1 cellular context compared by ENCODE assay signal in the genomic region with DNA sequence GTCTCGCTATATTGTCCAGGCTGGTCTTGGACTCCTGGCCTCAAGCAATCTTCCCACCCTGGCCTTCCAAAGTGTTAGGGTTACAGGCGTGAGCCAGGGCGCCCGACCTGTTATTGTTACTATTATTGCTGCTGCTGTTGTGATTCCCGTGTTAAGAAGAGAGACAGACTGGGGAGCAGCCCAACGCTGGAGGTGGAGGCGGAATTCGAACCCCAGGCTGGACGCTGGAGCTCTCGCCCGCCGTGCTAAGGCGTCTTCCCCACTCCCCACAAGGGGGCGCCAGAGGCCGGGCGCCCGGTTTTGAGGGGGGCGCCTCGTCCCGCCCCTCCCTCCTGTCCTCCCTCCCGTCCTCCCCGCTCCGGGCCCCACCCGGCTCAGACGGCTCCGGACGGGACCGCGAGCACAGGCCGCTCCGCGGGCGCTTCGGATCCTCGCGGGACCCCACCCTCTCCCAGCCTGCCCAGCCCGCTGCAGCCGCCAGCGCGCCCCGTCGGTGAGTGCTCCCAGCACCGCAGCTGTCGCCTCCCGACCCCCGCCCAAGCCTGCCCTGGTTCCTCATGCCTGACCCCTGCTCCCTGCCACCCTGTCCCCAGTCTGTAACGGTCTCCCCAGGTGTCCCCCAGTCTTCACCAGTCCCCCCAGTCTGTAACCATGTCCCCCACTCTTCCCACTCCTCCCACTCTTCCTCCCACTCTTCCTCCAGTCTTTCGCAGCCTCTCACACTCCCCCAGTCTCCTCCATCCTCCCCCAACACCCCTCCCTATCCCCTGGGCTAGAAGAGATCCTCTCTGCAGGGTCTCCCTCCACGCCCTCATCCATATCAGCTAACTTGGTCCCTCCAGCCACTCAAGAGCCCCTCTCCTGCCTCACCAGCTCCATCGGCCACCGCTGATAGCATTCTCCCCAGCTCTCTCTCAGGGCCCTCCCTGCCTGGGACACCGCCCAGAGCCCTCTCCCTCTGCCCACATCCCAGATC.
A peak's percentile ranks its signal among the peaks of the same experiment; 100 is the strongest.
TF ChIP-seq lines count a peak whose summit lies in the region.

A gene with protein sequence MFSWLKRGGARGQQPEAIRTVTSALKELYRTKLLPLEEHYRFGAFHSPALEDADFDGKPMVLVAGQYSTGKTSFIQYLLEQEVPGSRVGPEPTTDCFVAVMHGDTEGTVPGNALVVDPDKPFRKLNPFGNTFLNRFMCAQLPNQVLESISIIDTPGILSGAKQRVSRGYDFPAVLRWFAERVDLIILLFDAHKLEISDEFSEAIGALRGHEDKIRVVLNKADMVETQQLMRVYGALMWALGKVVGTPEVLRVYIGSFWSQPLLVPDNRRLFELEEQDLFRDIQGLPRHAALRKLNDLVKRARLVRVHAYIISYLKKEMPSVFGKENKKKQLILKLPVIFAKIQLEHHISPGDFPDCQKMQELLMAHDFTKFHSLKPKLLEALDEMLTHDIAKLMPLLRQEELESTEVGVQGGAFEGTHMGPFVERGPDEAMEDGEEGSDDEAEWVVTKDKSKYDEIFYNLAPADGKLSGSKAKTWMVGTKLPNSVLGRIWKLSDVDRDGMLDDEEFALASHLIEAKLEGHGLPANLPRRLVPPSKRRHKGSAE (plus strand): TSS at position 377 of the 976 bp plus-strand sequence. CDS start 3,191 bp downstream, outside the sequence.

TF ChIP-seq in HepG2, 621 proteins besides CTCF, POLR2A, EP300 and RAD21 (continued from another document and continues in another):
- TF ChIP-seq, protein P1, sequence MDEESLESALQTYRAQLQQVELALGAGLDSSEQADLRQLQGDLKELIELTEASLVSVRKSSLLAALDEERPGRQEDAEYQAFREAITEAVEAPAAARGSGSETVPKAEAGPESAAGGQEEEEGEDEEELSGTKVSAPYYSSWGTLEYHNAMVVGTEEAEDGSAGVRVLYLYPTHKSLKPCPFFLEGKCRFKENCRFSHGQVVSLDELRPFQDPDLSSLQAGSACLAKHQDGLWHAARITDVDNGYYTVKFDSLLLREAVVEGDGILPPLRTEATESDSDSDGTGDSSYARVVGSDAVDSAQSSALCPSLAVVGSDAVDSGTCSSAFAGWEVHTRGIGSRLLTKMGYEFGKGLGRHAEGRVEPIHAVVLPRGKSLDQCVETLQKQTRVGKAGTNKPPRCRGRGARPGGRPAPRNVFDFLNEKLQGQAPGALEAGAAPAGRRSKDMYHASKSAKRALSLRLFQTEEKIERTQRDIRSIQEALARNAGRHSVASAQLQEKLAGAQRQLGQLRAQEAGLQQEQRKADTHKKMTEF (CRISPR knock-in tag; IDR thresholded peaks at IDR 0.05): peak; percentile 31; the same call in 1 of the 2 replicates
- no peak for TF ChIP-seq ZMYM4 (CRISPR knock-in tag; IDR thresholded peaks at IDR 0.05)
- TF ChIP-seq SRSF9 (IDR thresholded peaks at IDR 0.05; ENCODE audit: borderline replicate concordance, insufficient read depth, low read depth, low read length, poor library complexity, severe bottlenecking): no peak
- TF ChIP-seq YY1 (IDR thresholded peaks at IDR 0.05; ENCODE audit: insufficient read depth, insufficient replicate concordance, low read depth, low read length): peak; percentile 24
- no peak for TF ChIP-seq PITX1 (CRISPR knock-in tag; IDR thresholded peaks at IDR 0.05)
- TF ChIP-seq HOXA5 (CRISPR knock-in tag; IDR thresholded peaks at IDR 0.05): no peak
- peak; percentile 74 for TF ChIP-seq STAG1 (CRISPR knock-in tag; IDR thresholded peaks at IDR 0.05)
- no peak for TF ChIP-seq SAP130 (CRISPR knock-in tag; IDR thresholded peaks at IDR 0.05; ENCODE audit: low read depth)
- TF ChIP-seq, protein P2, sequence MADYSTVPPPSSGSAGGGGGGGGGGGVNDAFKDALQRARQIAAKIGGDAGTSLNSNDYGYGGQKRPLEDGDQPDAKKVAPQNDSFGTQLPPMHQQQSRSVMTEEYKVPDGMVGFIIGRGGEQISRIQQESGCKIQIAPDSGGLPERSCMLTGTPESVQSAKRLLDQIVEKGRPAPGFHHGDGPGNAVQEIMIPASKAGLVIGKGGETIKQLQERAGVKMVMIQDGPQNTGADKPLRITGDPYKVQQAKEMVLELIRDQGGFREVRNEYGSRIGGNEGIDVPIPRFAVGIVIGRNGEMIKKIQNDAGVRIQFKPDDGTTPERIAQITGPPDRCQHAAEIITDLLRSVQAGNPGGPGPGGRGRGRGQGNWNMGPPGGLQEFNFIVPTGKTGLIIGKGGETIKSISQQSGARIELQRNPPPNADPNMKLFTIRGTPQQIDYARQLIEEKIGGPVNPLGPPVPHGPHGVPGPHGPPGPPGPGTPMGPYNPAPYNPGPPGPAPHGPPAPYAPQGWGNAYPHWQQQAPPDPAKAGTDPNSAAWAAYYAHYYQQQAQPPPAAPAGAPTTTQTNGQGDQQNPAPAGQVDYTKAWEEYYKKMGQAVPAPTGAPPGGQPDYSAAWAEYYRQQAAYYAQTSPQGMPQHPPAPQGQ (CRISPR knock-in tag; IDR thresholded peaks at IDR 0.05; ENCODE audit: borderline replicate concordance): no peak
- TF ChIP-seq, protein P3, sequence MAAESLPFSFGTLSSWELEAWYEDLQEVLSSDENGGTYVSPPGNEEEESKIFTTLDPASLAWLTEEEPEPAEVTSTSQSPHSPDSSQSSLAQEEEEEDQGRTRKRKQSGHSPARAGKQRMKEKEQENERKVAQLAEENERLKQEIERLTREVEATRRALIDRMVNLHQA (CRISPR knock-in tag; IDR thresholded peaks at IDR 0.05): no peak
- no peak for TF ChIP-seq ZNF841 (CRISPR knock-in tag; IDR thresholded peaks at IDR 0.05; ENCODE audit: borderline replicate concordance)
- no peak for TF ChIP-seq TCF7L2 (IDR thresholded peaks at IDR 0.05; ENCODE audit: low read depth, low read length)
- no peak for TF ChIP-seq ZNF180 (CRISPR knock-in tag; IDR thresholded peaks at IDR 0.05; ENCODE audit: borderline replicate concordance, low read depth)
- peak; percentile 94 for TF ChIP-seq ZNF263 (CRISPR knock-in tag; IDR thresholded peaks at IDR 0.05)
- no peak for TF ChIP-seq MBNL3 (CRISPR knock-in tag; conservative IDR thresholded peaks at IDR 0.05)
- TF ChIP-seq SIX1 (CRISPR knock-in tag; IDR thresholded peaks at IDR 0.05; ENCODE audit: borderline replicate concordance): no peak
- TF ChIP-seq ZNF205 (CRISPR knock-in tag; IDR thresholded peaks at IDR 0.05): no peak
- TF ChIP-seq, protein P4, sequence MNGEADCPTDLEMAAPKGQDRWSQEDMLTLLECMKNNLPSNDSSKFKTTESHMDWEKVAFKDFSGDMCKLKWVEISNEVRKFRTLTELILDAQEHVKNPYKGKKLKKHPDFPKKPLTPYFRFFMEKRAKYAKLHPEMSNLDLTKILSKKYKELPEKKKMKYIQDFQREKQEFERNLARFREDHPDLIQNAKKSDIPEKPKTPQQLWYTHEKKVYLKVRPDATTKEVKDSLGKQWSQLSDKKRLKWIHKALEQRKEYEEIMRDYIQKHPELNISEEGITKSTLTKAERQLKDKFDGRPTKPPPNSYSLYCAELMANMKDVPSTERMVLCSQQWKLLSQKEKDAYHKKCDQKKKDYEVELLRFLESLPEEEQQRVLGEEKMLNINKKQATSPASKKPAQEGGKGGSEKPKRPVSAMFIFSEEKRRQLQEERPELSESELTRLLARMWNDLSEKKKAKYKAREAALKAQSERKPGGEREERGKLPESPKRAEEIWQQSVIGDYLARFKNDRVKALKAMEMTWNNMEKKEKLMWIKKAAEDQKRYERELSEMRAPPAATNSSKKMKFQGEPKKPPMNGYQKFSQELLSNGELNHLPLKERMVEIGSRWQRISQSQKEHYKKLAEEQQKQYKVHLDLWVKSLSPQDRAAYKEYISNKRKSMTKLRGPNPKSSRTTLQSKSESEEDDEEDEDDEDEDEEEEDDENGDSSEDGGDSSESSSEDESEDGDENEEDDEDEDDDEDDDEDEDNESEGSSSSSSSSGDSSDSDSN (CRISPR knock-in tag; IDR thresholded peaks at IDR 0.05): no peak
- TF ChIP-seq ZNF780A (CRISPR knock-in tag; IDR thresholded peaks at IDR 0.05): no peak
- TF ChIP-seq PRPF4 (IDR thresholded peaks at IDR 0.05; ENCODE audit: low read depth, low read length, poor library complexity, severe bottlenecking): no peak
- no peak for TF ChIP-seq THYN1 (CRISPR knock-in tag; IDR thresholded peaks at IDR 0.05; ENCODE audit: borderline replicate concordance, low read depth)
- TF ChIP-seq KDM2A (CRISPR knock-in tag; IDR thresholded peaks at IDR 0.05; ENCODE audit: borderline replicate concordance, low read depth): 0 out of 2 replicates have a peak, but pooled peaks have one; percentile 50
- no peak for TF ChIP-seq SNAPC2 (CRISPR knock-in tag; IDR thresholded peaks at IDR 0.05)
- no peak for TF ChIP-seq FOXP1 (IDR thresholded peaks at IDR 0.05)
- no peak for TF ChIP-seq FOXP1 (CRISPR knock-in tag; IDR thresholded peaks at IDR 0.05)
- no peak for TF ChIP-seq NCOA1 (CRISPR knock-in tag; IDR thresholded peaks at IDR 0.05)
- TF ChIP-seq, protein P5, sequence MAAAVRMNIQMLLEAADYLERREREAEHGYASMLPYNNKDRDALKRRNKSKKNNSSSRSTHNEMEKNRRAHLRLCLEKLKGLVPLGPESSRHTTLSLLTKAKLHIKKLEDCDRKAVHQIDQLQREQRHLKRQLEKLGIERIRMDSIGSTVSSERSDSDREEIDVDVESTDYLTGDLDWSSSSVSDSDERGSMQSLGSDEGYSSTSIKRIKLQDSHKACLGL (CRISPR knock-in tag; IDR thresholded peaks at IDR 0.05): no peak
- TF ChIP-seq TAF1 (CRISPR knock-in tag; IDR thresholded peaks at IDR 0.05): no peak
- TF ChIP-seq, protein P6, sequence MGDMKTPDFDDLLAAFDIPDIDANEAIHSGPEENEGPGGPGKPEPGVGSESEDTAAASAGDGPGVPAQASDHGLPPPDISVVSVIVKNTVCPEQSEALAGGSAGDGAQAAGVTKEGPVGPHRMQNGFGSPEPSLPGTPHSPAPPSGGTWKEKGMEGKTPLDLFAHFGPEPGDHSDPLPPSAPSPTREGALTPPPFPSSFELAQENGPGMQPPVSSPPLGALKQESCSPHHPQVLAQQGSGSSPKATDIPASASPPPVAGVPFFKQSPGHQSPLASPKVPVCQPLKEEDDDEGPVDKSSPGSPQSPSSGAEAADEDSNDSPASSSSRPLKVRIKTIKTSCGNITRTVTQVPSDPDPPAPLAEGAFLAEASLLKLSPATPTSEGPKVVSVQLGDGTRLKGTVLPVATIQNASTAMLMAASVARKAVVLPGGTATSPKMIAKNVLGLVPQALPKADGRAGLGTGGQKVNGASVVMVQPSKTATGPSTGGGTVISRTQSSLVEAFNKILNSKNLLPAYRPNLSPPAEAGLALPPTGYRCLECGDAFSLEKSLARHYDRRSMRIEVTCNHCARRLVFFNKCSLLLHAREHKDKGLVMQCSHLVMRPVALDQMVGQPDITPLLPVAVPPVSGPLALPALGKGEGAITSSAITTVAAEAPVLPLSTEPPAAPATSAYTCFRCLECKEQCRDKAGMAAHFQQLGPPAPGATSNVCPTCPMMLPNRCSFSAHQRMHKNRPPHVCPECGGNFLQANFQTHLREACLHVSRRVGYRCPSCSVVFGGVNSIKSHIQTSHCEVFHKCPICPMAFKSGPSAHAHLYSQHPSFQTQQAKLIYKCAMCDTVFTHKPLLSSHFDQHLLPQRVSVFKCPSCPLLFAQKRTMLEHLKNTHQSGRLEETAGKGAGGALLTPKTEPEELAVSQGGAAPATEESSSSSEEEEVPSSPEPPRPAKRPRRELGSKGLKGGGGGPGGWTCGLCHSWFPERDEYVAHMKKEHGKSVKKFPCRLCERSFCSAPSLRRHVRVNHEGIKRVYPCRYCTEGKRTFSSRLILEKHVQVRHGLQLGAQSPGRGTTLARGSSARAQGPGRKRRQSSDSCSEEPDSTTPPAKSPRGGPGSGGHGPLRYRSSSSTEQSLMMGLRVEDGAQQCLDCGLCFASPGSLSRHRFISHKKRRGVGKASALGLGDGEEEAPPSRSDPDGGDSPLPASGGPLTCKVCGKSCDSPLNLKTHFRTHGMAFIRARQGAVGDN (CRISPR knock-in tag; IDR thresholded peaks at IDR 0.05): peak; percentile 49
- no peak for TF ChIP-seq FOXC1 (CRISPR knock-in tag; IDR thresholded peaks at IDR 0.05; ENCODE audit: borderline replicate concordance)
- TF ChIP-seq ZNF790 (CRISPR knock-in tag; IDR thresholded peaks at IDR 0.05; ENCODE audit: borderline replicate concordance): no peak
- no peak for TF ChIP-seq HNRNPUL1 (IDR thresholded peaks at IDR 0.05; ENCODE audit: low read depth, low read length)
- TF ChIP-seq, protein P7, sequence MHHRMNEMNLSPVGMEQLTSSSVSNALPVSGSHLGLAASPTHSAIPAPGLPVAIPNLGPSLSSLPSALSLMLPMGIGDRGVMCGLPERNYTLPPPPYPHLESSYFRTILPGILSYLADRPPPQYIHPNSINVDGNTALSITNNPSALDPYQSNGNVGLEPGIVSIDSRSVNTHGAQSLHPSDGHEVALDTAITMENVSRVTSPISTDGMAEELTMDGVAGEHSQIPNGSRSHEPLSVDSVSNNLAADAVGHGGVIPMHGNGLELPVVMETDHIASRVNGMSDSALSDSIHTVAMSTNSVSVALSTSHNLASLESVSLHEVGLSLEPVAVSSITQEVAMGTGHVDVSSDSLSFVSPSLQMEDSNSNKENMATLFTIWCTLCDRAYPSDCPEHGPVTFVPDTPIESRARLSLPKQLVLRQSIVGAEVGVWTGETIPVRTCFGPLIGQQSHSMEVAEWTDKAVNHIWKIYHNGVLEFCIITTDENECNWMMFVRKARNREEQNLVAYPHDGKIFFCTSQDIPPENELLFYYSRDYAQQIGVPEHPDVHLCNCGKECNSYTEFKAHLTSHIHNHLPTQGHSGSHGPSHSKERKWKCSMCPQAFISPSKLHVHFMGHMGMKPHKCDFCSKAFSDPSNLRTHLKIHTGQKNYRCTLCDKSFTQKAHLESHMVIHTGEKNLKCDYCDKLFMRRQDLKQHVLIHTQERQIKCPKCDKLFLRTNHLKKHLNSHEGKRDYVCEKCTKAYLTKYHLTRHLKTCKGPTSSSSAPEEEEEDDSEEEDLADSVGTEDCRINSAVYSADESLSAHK (CRISPR knock-in tag; IDR thresholded peaks at IDR 0.05; ENCODE audit: borderline replicate concordance): no peak
- TF ChIP-seq GATAD1 (CRISPR knock-in tag; IDR thresholded peaks at IDR 0.05): no peak
- no peak for TF ChIP-seq IRF2 (CRISPR knock-in tag; IDR thresholded peaks at IDR 0.05)
- TF ChIP-seq, protein P8, sequence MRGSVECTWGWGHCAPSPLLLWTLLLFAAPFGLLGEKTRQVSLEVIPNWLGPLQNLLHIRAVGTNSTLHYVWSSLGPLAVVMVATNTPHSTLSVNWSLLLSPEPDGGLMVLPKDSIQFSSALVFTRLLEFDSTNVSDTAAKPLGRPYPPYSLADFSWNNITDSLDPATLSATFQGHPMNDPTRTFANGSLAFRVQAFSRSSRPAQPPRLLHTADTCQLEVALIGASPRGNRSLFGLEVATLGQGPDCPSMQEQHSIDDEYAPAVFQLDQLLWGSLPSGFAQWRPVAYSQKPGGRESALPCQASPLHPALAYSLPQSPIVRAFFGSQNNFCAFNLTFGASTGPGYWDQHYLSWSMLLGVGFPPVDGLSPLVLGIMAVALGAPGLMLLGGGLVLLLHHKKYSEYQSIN (CRISPR knock-in tag; IDR thresholded peaks at IDR 0.05; ENCODE audit: borderline replicate concordance): no peak
- 0 out of 2 replicates have a peak, but pooled peaks have one; percentile 33 for TF ChIP-seq ZBTB7B (CRISPR knock-in tag; IDR thresholded peaks at IDR 0.05)
- no peak for TF ChIP-seq ZNF562 (CRISPR knock-in tag; IDR thresholded peaks at IDR 0.05; ENCODE audit: borderline replicate concordance)
- TF ChIP-seq NFE2 (CRISPR knock-in tag; IDR thresholded peaks at IDR 0.05): no peak
- TF ChIP-seq ZNF225 (CRISPR knock-in tag; IDR thresholded peaks at IDR 0.05): no peak
- TF ChIP-seq, protein P9, sequence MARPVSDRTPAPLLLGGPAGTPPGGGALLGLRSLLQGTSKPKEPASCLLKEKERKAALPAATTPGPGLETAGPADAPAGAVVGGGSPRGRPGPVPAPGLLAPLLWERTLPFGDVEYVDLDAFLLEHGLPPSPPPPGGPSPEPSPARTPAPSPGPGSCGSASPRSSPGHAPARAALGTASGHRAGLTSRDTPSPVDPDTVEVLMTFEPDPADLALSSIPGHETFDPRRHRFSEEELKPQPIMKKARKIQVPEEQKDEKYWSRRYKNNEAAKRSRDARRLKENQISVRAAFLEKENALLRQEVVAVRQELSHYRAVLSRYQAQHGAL (CRISPR knock-in tag; IDR thresholded peaks at IDR 0.05; ENCODE audit: not compliant biosample characterization): no peak
- no peak for TF ChIP-seq PPARG (CRISPR knock-in tag; conservative IDR thresholded peaks at IDR 0.05)
